ENCODE assay signal across 10 cellular contexts in genomic region chr7:102152672-102153585, GRCh38.
DNase-seq lines count a peak whose midpoint lies in the region; ATAC-seq, FAIRE-seq and TF ChIP-seq lines count a peak whose summit lies in the region.
"Had no signal": no experiment of that assay in that cellular context is flagged by ENCODE, and none has a peak within 500 bp of the region (broad histone marks: within the 10 kb centered on the region; RNA-seq: fewer than 3 reads in every experiment).

No MANE protein-coding gene starts in this region.

- peaks cover 13% of the 10 kb centered on the region for H3K4me1 Mint-ChIP-seq in astrocyte (ENCODE audit: low read depth, unreplicated experiment)

- H3K27me3 Mint-ChIP-seq in astrocyte (ENCODE audit: low read depth, unreplicated experiment): no peaks in the 10 kb centered on the region
- H3K27me3 Mint-ChIP-seq: activated CD8-positive, alpha-beta T cell treated with anti-CD3 and anti-CD28 coated beads for 36 hours had no signal

- H3K36me3 ChIP-seq in HEK293 (ENCODE audit: control insufficient read depth in 2 of 2, insufficient read depth in 1 of 2, low read length in 2 of 2) (peaks cover 0 to 4% of the 10 kb centered on the region in 2 experiments; a peak in 1 of 3 replicates), astrocyte (ENCODE audit: insufficient read depth, low read length) (no peaks in the 10 kb centered on the region)

- no peaks in the 10 kb centered on the region for H3K9me3 Mint-ChIP-seq in astrocyte (ENCODE audit: unreplicated experiment)
- H3K9me3 Mint-ChIP-seq: activated CD8-positive, alpha-beta T cell treated with anti-CD3 and anti-CD28 coated beads for 36 hours had no signal

- H3K4me2 ChIP-seq in astrocyte (ENCODE audit: low read length): peak overlapping the region; percentile 44

- no peaks in the 10 kb centered on the region for H3K27me3 ChIP-seq in astrocyte (ENCODE audit: insufficient read depth, low read length)

- peak overlapping the region; percentile 100 for H3K27ac Mint-ChIP-seq in astrocyte (ENCODE audit: unreplicated experiment)
- H3K27ac Mint-ChIP-seq: activated CD8-positive, alpha-beta T cell treated with anti-CD3 and anti-CD28 coated beads for 36 hours had no signal

- no peaks in the 10 kb centered on the region for H4K20me1 ChIP-seq in astrocyte (ENCODE audit: insufficient read depth, low read length)

- TF ChIP-seq CTCF in HEK293 (tag by site-specific recombination; IDR thresholded peaks at IDR 0.05) (no peak), astrocyte (IDR thresholded peaks at IDR 0.05; ENCODE audit: insufficient read depth, low read depth, low read length) (no peak)

- peak overlapping the region; percentile 53 for H3K9ac ChIP-seq in astrocyte (ENCODE audit: low read length)

- H3K27ac ChIP-seq in HEK293 (ENCODE audit: extremely low read depth, low read depth, low read length) (no peak overlapping the region), astrocyte (ENCODE audit: low read depth, low read length) (peak overlapping the region; percentile 26)

- H3K79me2 ChIP-seq in astrocyte (ENCODE audit: insufficient read depth, low read length): no peaks in the 10 kb centered on the region

- no peaks in the 10 kb centered on the region for H3K9me3 ChIP-seq in HEK293 (ENCODE audit: control insufficient read depth, insufficient read depth, low read depth, low read length)
- H3K9me3 ChIP-seq in astrocyte (ENCODE audit: insufficient read depth, low read depth, low read length): no peaks in the 10 kb centered on the region

- H3K4me3 ChIP-seq in HEK293 (ENCODE audit: low read depth, low read length) (no peak overlapping the region), astrocyte (ENCODE audit: insufficient read depth, low read depth, low read length) (no peak overlapping the region)

- H3K36me3 Mint-ChIP-seq in astrocyte (ENCODE audit: low read depth, unreplicated experiment): peaks cover 2% of the 10 kb centered on the region

- POLR2A ChIA-PET in HEK293 (lab: Yijun Ruan, JAX): no interaction called here

- H3K4me1 ChIP-seq in HEK293 (ENCODE audit: control insufficient read depth, insufficient read depth, low read length) (no peaks in the 10 kb centered on the region; the same call in 1 of the 2 replicates), astrocyte (ENCODE audit: insufficient read depth, low read length) (peaks cover 11% of the 10 kb centered on the region)

- ATAC-seq in HG02588 (IDR thresholded peaks at IDR 0.05; ENCODE audit: unreplicated experiment): no peak
- ATAC-seq: activated CD8-positive, alpha-beta T cell treated with anti-CD3 and anti-CD28 coated beads for 36 hours had no signal

- FAIRE-seq in astrocyte (lab: Jason Lieb, UNC): no peak

- CTCF ChIA-PET in HEK293 (lab: Yijun Ruan, JAX): interaction anchor here (1.3 kb wide), 1 partner anchor 24 kb away, joined by 3 read pairs; no protein-coding TSS in a partner anchor

- peak; percentile 64 for DNase-seq in astrocyte (ENCODE audit: low read depth)
- peak; percentile 24 for DNase-seq in hepatic stellate cell (ENCODE audit: low spot score)
- DNase-seq in retina: peak; percentile 24
- DNase-seq in HCEC 1CT: no peak
- no peak for DNase-seq in COR-L47 (lab: John Stamatoyannopoulos, UW)
- no peak for DNase-seq in NCI-H2081 treated with DMSO at 0.1 percent for 48 hours (lab: John Stamatoyannopoulos, UW)
- DNase-seq: activated CD8-positive, alpha-beta T cell treated with anti-CD3 and anti-CD28 coated beads for 36 hours; NCI-H526 treated with DMSO at 0.1 percent for 48 hours had no signal

- peak overlapping the region; percentile 41 for H3K4me3 Mint-ChIP-seq in astrocyte (ENCODE audit: unreplicated experiment)
- H3K4me3 Mint-ChIP-seq: activated CD8-positive, alpha-beta T cell treated with anti-CD3 and anti-CD28 coated beads for 36 hours had no signal

- peak overlapping the region; percentile 32 for H2AFZ ChIP-seq in astrocyte (ENCODE audit: low read depth, low read length)

TF ChIP-seq in HEK293, 187 proteins besides CTCF, POLR2A, EP300 and RAD21:
- TF ChIP-seq REPIN1 (tag by site-specific recombination; IDR thresholded peaks at IDR 0.05; ENCODE audit: low read depth): no peak
- TF ChIP-seq HOXD13 (CRISPR knock-in tag; IDR thresholded peaks at IDR 0.05; ENCODE audit: borderline replicate concordance): 0 out of 2 replicates have a peak, but pooled peaks have one; percentile 16
- TF ChIP-seq ZNF600 (tag by site-specific recombination; IDR thresholded peaks at IDR 0.05): peak; percentile 54; the same call in 1 of the 2 replicates
TF ChIP-seq in HEK293: peak in this region for 2.

Comparison
In these comparisons a context has a peak if more than half of its experiments do, and no peak if none do; other contexts are left out.
1. DNase-seq: peak in astrocyte (single experiment), hepatic stellate cell (single experiment) and retina (single experiment); none in HCEC 1CT (single experiment), COR-L47 (single experiment) and NCI-H2081 treated with DMSO at 0.1 percent for 48 hours (single experiment).